ENCODE assay signal across 39 cellular contexts in genomic region chr10:111234903-111235302, GRCh38.
"Had no signal": no experiment of that assay in that cellular context is flagged by ENCODE, and none has a peak within 500 bp of the region (broad histone marks: within the 10 kb centered on the region; RNA-seq: fewer than 3 reads in every experiment).

No MANE protein-coding gene starts in this region.

- H3K4me1 Mint-ChIP-seq: activated naive CD4-positive, alpha-beta T cell treated with anti-CD3 and anti-CD28 coated beads, Interleukin-2, amount 10 ng/mL, durations not matched to agents 7 days and 5 days; activated naive CD4-positive, alpha-beta T cell treated with anti-CD3 and anti-CD28 coated beads, Interleukin-2, amount 50 U/mL, for 24 hours; activated naive CD8-positive, alpha-beta T cell treated with anti-CD3 and anti-CD28 coated beads for 36 hours; activated naive CD8-positive, alpha-beta T cell treated with anti-CD3 and anti-CD28 coated beads, Interleukin-2, amount 10 ng/mL, durations not matched to agents 7 days and 5 days; activated naive CD8-positive, alpha-beta T cell treated with anti-CD3 and anti-CD28 coated beads, Interleukin-2, amount 50 U/mL, for 24 hours; activated T-helper 17 cell treated with anti-CD3 and anti-CD28 coated beads, Interleukin-2, amount 50 U/mL, for 72 hours; brain; central memory CD8-positive, alpha-beta T cell had no signal

- H3K36me3 Mint-ChIP-seq: activated naive CD4-positive, alpha-beta T cell treated with anti-CD3 and anti-CD28 coated beads, Interleukin-2, amount 10 ng/mL, durations not matched to agents 7 days and 5 days; activated naive CD4-positive, alpha-beta T cell treated with anti-CD3 and anti-CD28 coated beads, Interleukin-2, amount 50 U/mL, for 24 hours; activated naive CD4-positive, alpha-beta T cell treated with anti-CD3 and anti-CD28 coated beads, Interleukin-2, amount 50 U/mL, for 72 hours; activated naive CD8-positive, alpha-beta T cell; activated naive CD8-positive, alpha-beta T cell treated with anti-CD3 and anti-CD28 coated beads for 36 hours; activated naive CD8-positive, alpha-beta T cell treated with anti-CD3 and anti-CD28 coated beads, Interleukin-2, amount 10 ng/mL, durations not matched to agents 7 days and 5 days; brain had no signal

- H3K36me3 ChIP-seq: adrenal gland, ascending aorta, brain microvascular endothelial cell, breast epithelium, cardiac muscle cell had no signal

- H3K4me1 ChIP-seq: adrenal gland, ascending aorta, body of pancreas, breast epithelium had no signal

- FAIRE-seq: astrocyte, bronchial epithelial cell had no signal

- H3K4me3 Mint-ChIP-seq: activated naive CD4-positive, alpha-beta T cell treated with anti-CD3 and anti-CD28 coated beads for 36 hours; activated naive CD4-positive, alpha-beta T cell treated with anti-CD3 and anti-CD28 coated beads, Interleukin-2, amount 10 ng/mL, durations not matched to agents 7 days and 5 days; activated naive CD4-positive, alpha-beta T cell treated with anti-CD3 and anti-CD28 coated beads, Interleukin-2, amount 50 U/mL, for 24 hours; activated naive CD8-positive, alpha-beta T cell; activated naive CD8-positive, alpha-beta T cell treated with anti-CD3 and anti-CD28 coated beads for 36 hours; activated naive CD8-positive, alpha-beta T cell treated with anti-CD3 and anti-CD28 coated beads, Interleukin-2, amount 10 ng/mL, durations not matched to agents 7 days and 5 days; activated naive CD8-positive, alpha-beta T cell treated with anti-CD3 and anti-CD28 coated beads, Interleukin-2, amount 50 U/mL, for 24 hours; activated T-cell treated with anti-CD3 and anti-CD28 coated beads, Interleukin-2, amount 50 U/mL, for 24 hours; activated T-cell treated with anti-CD3 and anti-CD28 coated beads, Interleukin-2, amount 50 U/mL, for 4 hours; activated T-cell treated with anti-CD3 and anti-CD28 coated beads, Interleukin-2, amount 50 U/mL, for 72 hours; activated T-helper 1 cell treated with anti-CD3 and anti-CD28 coated beads, Interleukin-12 subunit alpha, Interleukin-12 subunit beta, Interleukin-2, Interleukin-4 antibody, amounts not matched to agents 30 ng/mL and 10 ng/mL and 1 ng/mL, durations not matched to agents 14 hours and 24 hours and 36 hours; activated T-helper 17 cell treated with anti-CD3 and anti-CD28 coated beads, Interleukin-2, amount 50 U/mL, for 72 hours; brain; central memory CD8-positive, alpha-beta T cell had no signal

- H3K4me3 ChIP-seq: adrenal gland, ascending aorta, body of pancreas, breast epithelium, cardiac muscle cell had no signal

- H3K27ac Mint-ChIP-seq: activated naive CD4-positive, alpha-beta T cell treated with anti-CD3 and anti-CD28 coated beads for 36 hours; activated naive CD4-positive, alpha-beta T cell treated with anti-CD3 and anti-CD28 coated beads, Interleukin-2, amount 10 ng/mL, durations not matched to agents 7 days and 5 days; activated naive CD4-positive, alpha-beta T cell treated with anti-CD3 and anti-CD28 coated beads, Interleukin-2, amount 50 U/mL, for 24 hours; activated naive CD4-positive, alpha-beta T cell treated with anti-CD3 and anti-CD28 coated beads, Interleukin-2, amount 50 U/mL, for 72 hours; activated naive CD8-positive, alpha-beta T cell; activated naive CD8-positive, alpha-beta T cell treated with anti-CD3 and anti-CD28 coated beads for 36 hours; activated naive CD8-positive, alpha-beta T cell treated with anti-CD3 and anti-CD28 coated beads, Interleukin-2, amount 10 ng/mL, durations not matched to agents 7 days and 5 days; activated naive CD8-positive, alpha-beta T cell treated with anti-CD3 and anti-CD28 coated beads, Interleukin-2, amount 50 U/mL, for 24 hours; activated T-cell treated with anti-CD3 and anti-CD28 coated beads, Interleukin-2, amount 50 U/mL, for 24 hours; activated T-cell treated with anti-CD3 and anti-CD28 coated beads, Interleukin-2, amount 50 U/mL, for 72 hours; activated T-helper 1 cell treated with anti-CD3 and anti-CD28 coated beads, Interleukin-12 subunit alpha, Interleukin-12 subunit beta, Interleukin-2, Interleukin-4 antibody, amounts not matched to agents 30 ng/mL and 10 ng/mL and 1 ng/mL, durations not matched to agents 14 hours and 24 hours and 36 hours; activated T-helper 17 cell treated with anti-CD3 and anti-CD28 coated beads, Interleukin-2, amount 50 U/mL, for 72 hours; activated T-helper 2 cell treated with anti-CD3 and anti-CD28 coated beads, Interferon-gamma antibody, Interleukin-2, Interleukin-4, amounts not matched to agents 10 μg/mL and 5 μg/mL and 100 μg/mL, durations not matched to agents 14 hours and 24 hours and 36 hours; brain had no signal

- H3K9me3 ChIP-seq: adrenal gland, ascending aorta, body of pancreas, breast epithelium had no signal

- H3K9me3 Mint-ChIP-seq: activated naive CD4-positive, alpha-beta T cell treated with anti-CD3 and anti-CD28 coated beads for 36 hours; activated naive CD4-positive, alpha-beta T cell treated with anti-CD3 and anti-CD28 coated beads, Interleukin-2, amount 10 ng/mL, durations not matched to agents 7 days and 5 days; activated naive CD4-positive, alpha-beta T cell treated with anti-CD3 and anti-CD28 coated beads, Interleukin-2, amount 50 U/mL, for 24 hours; activated naive CD8-positive, alpha-beta T cell treated with anti-CD3 and anti-CD28 coated beads for 36 hours; activated naive CD8-positive, alpha-beta T cell treated with anti-CD3 and anti-CD28 coated beads, Interleukin-2, amount 10 ng/mL, durations not matched to agents 7 days and 5 days; activated naive CD8-positive, alpha-beta T cell treated with anti-CD3 and anti-CD28 coated beads, Interleukin-2, amount 50 U/mL, for 24 hours; activated T-cell treated with anti-CD3 and anti-CD28 coated beads, Interleukin-2, amount 50 U/mL, for 24 hours; activated T-cell treated with anti-CD3 and anti-CD28 coated beads, Interleukin-2, amount 50 U/mL, for 4 hours; activated T-cell treated with anti-CD3 and anti-CD28 coated beads, Interleukin-2, amount 50 U/mL, for 72 hours; activated T-helper 1 cell treated with anti-CD3 and anti-CD28 coated beads, Interleukin-12 subunit alpha, Interleukin-12 subunit beta, Interleukin-2, Interleukin-4 antibody, amounts not matched to agents 30 ng/mL and 10 ng/mL and 1 ng/mL, durations not matched to agents 14 hours and 24 hours and 36 hours; activated T-helper 17 cell treated with anti-CD3 and anti-CD28 coated beads, Interleukin-2, amount 50 U/mL, for 72 hours; activated T-helper 2 cell treated with anti-CD3 and anti-CD28 coated beads, Interferon-gamma antibody, Interleukin-2, Interleukin-4, amounts not matched to agents 10 μg/mL and 5 μg/mL and 100 μg/mL, durations not matched to agents 14 hours and 24 hours and 36 hours; central memory CD8-positive, alpha-beta T cell had no signal

- H3K27me3 Mint-ChIP-seq: activated naive CD4-positive, alpha-beta T cell treated with anti-CD3 and anti-CD28 coated beads, Interleukin-2, amount 10 ng/mL, durations not matched to agents 7 days and 5 days; activated naive CD8-positive, alpha-beta T cell treated with anti-CD3 and anti-CD28 coated beads, Interleukin-2, amount 10 ng/mL, durations not matched to agents 7 days and 5 days had no signal

- H3K27me3 ChIP-seq: adrenal gland, ascending aorta, body of pancreas, brain microvascular endothelial cell, cardiac muscle cell had no signal

- H3K27ac ChIP-seq: adrenal gland, ascending aorta, body of pancreas, brain microvascular endothelial cell, breast epithelium, cardiac muscle cell had no signal

- DNase-seq: activated effector memory CD4-positive, alpha-beta T cell treated with anti-CD3 and anti-CD28 coated beads, Interleukin-2, amount 50 U/mL, for 16 hours; activated effector memory CD4-positive, alpha-beta T cell treated with Interleukin-2 at 50 U/mL for 16 hours; activated gamma-delta T cell; activated gamma-delta T cell treated with Interleukin-2 at 50 U/mL for 16 hours; activated naive CD4-positive, alpha-beta T cell; activated naive CD4-positive, alpha-beta T cell treated with anti-CD3 and anti-CD28 coated beads for 36 hours; activated naive CD4-positive, alpha-beta T cell treated with anti-CD3 and anti-CD28 coated beads, Interleukin-2, amount 10 ng/mL, durations not matched to agents 7 days and 5 days; activated naive CD4-positive, alpha-beta T cell treated with anti-CD3 and anti-CD28 coated beads, Interleukin-2, amount 50 U/mL, for 16 hours; activated naive CD4-positive, alpha-beta T cell treated with Interleukin-2 at 50 U/mL for 16 hours; activated naive CD8-positive, alpha-beta T cell treated with anti-CD3 and anti-CD28 coated beads for 36 hours; activated naive CD8-positive, alpha-beta T cell treated with anti-CD3 and anti-CD28 coated beads, Interleukin-2, amount 10 ng/mL, durations not matched to agents 7 days and 5 days; activated naive CD8-positive, alpha-beta T cell treated with anti-CD3 and anti-CD28 coated beads, Interleukin-2, amount 50 U/mL, for 24 hours; activated T-cell treated with anti-CD3 and anti-CD28 coated beads, Interleukin-2, amount 50 U/mL, for 1 hour; activated T-cell treated with anti-CD3 and anti-CD28 coated beads, Interleukin-2, amount 50 U/mL, for 24 hours; activated T-cell treated with anti-CD3 and anti-CD28 coated beads, Interleukin-2, amount 50 U/mL, for 4 hours; activated T-cell treated with anti-CD3 and anti-CD28 coated beads, Interleukin-2, amount 50 U/mL, for 48 hours; activated T-cell treated with anti-CD3 and anti-CD28 coated beads, Interleukin-2, amount 50 U/mL, for 72 hours; adrenal gland; amniotic stem cell; anterior cingulate cortex; aorta; body of pancreas; brain microvascular endothelial cell; caudate nucleus; central memory CD4-positive, alpha-beta T cell; cerebellar nuclear complex had no signal

- ATAC-seq: activated naive CD4-positive, alpha-beta T cell treated with anti-CD3 and anti-CD28 coated beads, Interleukin-2, amount 50 U/mL, for 72 hours; activated naive CD8-positive, alpha-beta T cell treated with anti-CD3 and anti-CD28 coated beads, Interleukin-2, amount 50 U/mL, for 24 hours; activated T-cell treated with anti-CD3 and anti-CD28 coated beads, Interleukin-2, amount 50 U/mL, for 4 hours; activated T-cell treated with anti-CD3 and anti-CD28 coated beads, Interleukin-2, amount 50 U/mL, for 72 hours; activated T-helper 17 cell treated with anti-CD3 and anti-CD28 coated beads, Interleukin-2, amount 50 U/mL, for 72 hours; body of pancreas had no signal
